23 cellular contexts compared by ENCODE assay signal in genomic region chrX:105910563-105911105, GRCh38.
"Had no signal": no experiment of that assay in that cellular context is flagged by ENCODE, and none has a peak within 500 bp of the region (broad histone marks: within the 10 kb centered on the region; RNA-seq: fewer than 3 reads in every experiment).

No MANE protein-coding gene starts in this region.

- H3K27ac ChIP-seq: SK-N-MC had no signal

- H3K27me3 Mint-ChIP-seq: activated B cell treated with CpG ODN at 0.5 μM for 24 hours; activated CD4-positive, alpha-beta T cell treated with anti-CD3 and anti-CD28 coated beads, Interleukin-2, amount 10 ng/mL, durations not matched to agents 24 days and 14 days; activated CD8-positive, alpha-beta memory T cell treated with anti-CD3 and anti-CD28 coated beads, Interleukin-2, amount 10 ng/mL, durations not matched to agents 7 days and 5 days; activated naive CD8-positive, alpha-beta T cell treated with anti-CD3 and anti-CD28 coated beads, Interleukin-2, amount 50 U/mL, for 24 hours had no signal

- H3K4me3 ChIP-seq: SK-N-MC had no signal

- H3K9me3 Mint-ChIP-seq: activated B cell treated with CpG ODN at 0.5 μM for 24 hours; activated CD4-positive, alpha-beta T cell treated with anti-CD3 and anti-CD28 coated beads, Interleukin-2, amount 10 ng/mL, durations not matched to agents 24 days and 14 days; activated naive CD4-positive, alpha-beta T cell treated with anti-CD3 and anti-CD28 coated beads, Interleukin-2, amount 50 U/mL, for 72 hours; activated naive CD8-positive, alpha-beta T cell treated with anti-CD3 and anti-CD28 coated beads, Interleukin-2, amount 50 U/mL, for 24 hours; activated T-cell treated with anti-CD3 and anti-CD28 coated beads, Interleukin-2, amount 50 U/mL, for 24 hours; activated T-helper 1 cell treated with anti-CD3 and anti-CD28 coated beads, Interleukin-12 subunit alpha, Interleukin-12 subunit beta, Interleukin-2, Interleukin-4 antibody, amounts not matched to agents 30 ng/mL and 10 ng/mL and 1 ng/mL, durations not matched to agents 14 hours and 24 hours and 36 hours; T-cell had no signal

- H3K4me3 Mint-ChIP-seq: activated B cell treated with CpG ODN at 0.5 μM for 24 hours; activated CD4-positive, alpha-beta T cell treated with anti-CD3 and anti-CD28 coated beads, Interleukin-2, amount 10 ng/mL, durations not matched to agents 24 days and 14 days; activated CD8-positive, alpha-beta memory T cell treated with anti-CD3 and anti-CD28 coated beads, Interleukin-2, amount 10 ng/mL, durations not matched to agents 7 days and 5 days; activated naive CD8-positive, alpha-beta T cell treated with anti-CD3 and anti-CD28 coated beads, Interleukin-2, amount 50 U/mL, for 24 hours; activated T-cell treated with anti-CD3 and anti-CD28 coated beads, Interleukin-2, amount 50 U/mL, for 24 hours; activated T-helper 1 cell treated with anti-CD3 and anti-CD28 coated beads, Interleukin-12 subunit alpha, Interleukin-12 subunit beta, Interleukin-2, Interleukin-4 antibody, amounts not matched to agents 30 ng/mL and 10 ng/mL and 1 ng/mL, durations not matched to agents 14 hours and 24 hours and 36 hours; T-cell had no signal

- DNase-seq: activated B cell treated with CpG ODN at 0.5 μM for 24 hours; activated CD4-positive, alpha-beta T cell treated with anti-CD3 and anti-CD28 coated beads for 1 hour; activated CD4-positive, alpha-beta T cell treated with anti-CD3 and anti-CD28 coated beads, Interleukin-2, amount 10 ng/mL, durations not matched to agents 24 days and 14 days; activated CD4-positive, alpha-beta T cell treated with anti-CD3 and anti-CD28 coated beads, Interleukin-2, amount 50 U/mL, for 48 hours; activated CD8-positive, alpha-beta memory T cell treated with anti-CD3 and anti-CD28 coated beads, Interleukin-2, amount 10 ng/mL, durations not matched to agents 7 days and 5 days; activated effector memory CD4-positive, alpha-beta T cell treated with Interleukin-2 at 50 U/mL for 16 hours; activated naive CD4-positive, alpha-beta T cell; activated naive CD8-positive, alpha-beta T cell treated with anti-CD3 and anti-CD28 coated beads, Interleukin-2, amount 50 U/mL, for 24 hours; activated T-cell treated with anti-CD3 and anti-CD28 coated beads, Interleukin-2, amount 50 U/mL, for 24 hours; amygdala; cerebellar nuclear complex; NCI-H1048; NCI-H2029; NCI-H2107; NCI-H446; NCI-H524; T-cell; T-helper 2 cell; T1000 had no signal

- H3K27ac Mint-ChIP-seq: activated B cell treated with CpG ODN at 0.5 μM for 24 hours; activated CD4-positive, alpha-beta T cell treated with anti-CD3 and anti-CD28 coated beads, Interleukin-2, amount 10 ng/mL, durations not matched to agents 24 days and 14 days; activated CD8-positive, alpha-beta memory T cell treated with anti-CD3 and anti-CD28 coated beads, Interleukin-2, amount 10 ng/mL, durations not matched to agents 7 days and 5 days; activated naive CD4-positive, alpha-beta T cell treated with anti-CD3 and anti-CD28 coated beads, Interleukin-2, amount 50 U/mL, for 72 hours; activated naive CD8-positive, alpha-beta T cell treated with anti-CD3 and anti-CD28 coated beads, Interleukin-2, amount 50 U/mL, for 24 hours; activated T-cell treated with anti-CD3 and anti-CD28 coated beads, Interleukin-2, amount 50 U/mL, for 24 hours; activated T-helper 1 cell treated with anti-CD3 and anti-CD28 coated beads, Interleukin-12 subunit alpha, Interleukin-12 subunit beta, Interleukin-2, Interleukin-4 antibody, amounts not matched to agents 30 ng/mL and 10 ng/mL and 1 ng/mL, durations not matched to agents 14 hours and 24 hours and 36 hours; T-cell had no signal

- ATAC-seq: activated CD8-positive, alpha-beta memory T cell treated with anti-CD3 and anti-CD28 coated beads, Interleukin-2, amount 10 ng/mL, durations not matched to agents 7 days and 5 days; activated naive CD4-positive, alpha-beta T cell treated with anti-CD3 and anti-CD28 coated beads, Interleukin-2, amount 50 U/mL, for 72 hours; activated naive CD8-positive, alpha-beta T cell treated with anti-CD3 and anti-CD28 coated beads, Interleukin-2, amount 50 U/mL, for 24 hours; T-cell had no signal

- H3K36me3 Mint-ChIP-seq: activated CD8-positive, alpha-beta memory T cell treated with anti-CD3 and anti-CD28 coated beads, Interleukin-2, amount 10 ng/mL, durations not matched to agents 7 days and 5 days; activated naive CD4-positive, alpha-beta T cell treated with anti-CD3 and anti-CD28 coated beads, Interleukin-2, amount 50 U/mL, for 72 hours; T-cell had no signal

- FAIRE-seq: TTC549 had no signal

- H3K4me1 Mint-ChIP-seq: activated B cell treated with CpG ODN at 0.5 μM for 24 hours; activated CD4-positive, alpha-beta T cell treated with anti-CD3 and anti-CD28 coated beads, Interleukin-2, amount 10 ng/mL, durations not matched to agents 24 days and 14 days; activated CD8-positive, alpha-beta memory T cell treated with anti-CD3 and anti-CD28 coated beads, Interleukin-2, amount 10 ng/mL, durations not matched to agents 7 days and 5 days; activated naive CD8-positive, alpha-beta T cell treated with anti-CD3 and anti-CD28 coated beads, Interleukin-2, amount 50 U/mL, for 24 hours; T-cell had no signal
